In the genomic region with DNA sequence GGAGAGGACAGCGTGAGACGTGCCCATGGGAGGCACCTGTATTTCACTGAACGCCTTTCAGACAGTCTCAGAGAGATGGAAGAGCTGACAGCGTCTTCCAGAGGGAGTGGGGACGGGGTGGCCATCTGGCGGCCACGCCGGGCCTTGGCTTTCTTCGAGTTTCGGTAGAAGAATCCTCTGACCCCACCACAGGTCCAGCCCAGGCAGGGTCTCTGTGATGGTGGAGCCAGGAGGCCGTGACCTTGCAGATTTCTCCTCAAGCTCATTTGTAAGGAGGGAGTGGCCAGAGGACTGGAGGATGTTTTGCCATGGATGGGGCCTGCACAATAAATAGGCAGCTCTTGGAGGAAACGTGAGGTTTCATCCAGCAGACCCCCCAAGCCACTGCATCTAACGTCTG, we compare ENCODE assay signal across 1 cellular context.
TF ChIP-seq lines count a peak whose summit lies in the region.

No MANE protein-coding gene starts in this region.

TF ChIP-seq in HepG2, 621 proteins besides CTCF, POLR2A, EP300 and RAD21 (continued from another document):
- TF ChIP-seq, protein P1, sequence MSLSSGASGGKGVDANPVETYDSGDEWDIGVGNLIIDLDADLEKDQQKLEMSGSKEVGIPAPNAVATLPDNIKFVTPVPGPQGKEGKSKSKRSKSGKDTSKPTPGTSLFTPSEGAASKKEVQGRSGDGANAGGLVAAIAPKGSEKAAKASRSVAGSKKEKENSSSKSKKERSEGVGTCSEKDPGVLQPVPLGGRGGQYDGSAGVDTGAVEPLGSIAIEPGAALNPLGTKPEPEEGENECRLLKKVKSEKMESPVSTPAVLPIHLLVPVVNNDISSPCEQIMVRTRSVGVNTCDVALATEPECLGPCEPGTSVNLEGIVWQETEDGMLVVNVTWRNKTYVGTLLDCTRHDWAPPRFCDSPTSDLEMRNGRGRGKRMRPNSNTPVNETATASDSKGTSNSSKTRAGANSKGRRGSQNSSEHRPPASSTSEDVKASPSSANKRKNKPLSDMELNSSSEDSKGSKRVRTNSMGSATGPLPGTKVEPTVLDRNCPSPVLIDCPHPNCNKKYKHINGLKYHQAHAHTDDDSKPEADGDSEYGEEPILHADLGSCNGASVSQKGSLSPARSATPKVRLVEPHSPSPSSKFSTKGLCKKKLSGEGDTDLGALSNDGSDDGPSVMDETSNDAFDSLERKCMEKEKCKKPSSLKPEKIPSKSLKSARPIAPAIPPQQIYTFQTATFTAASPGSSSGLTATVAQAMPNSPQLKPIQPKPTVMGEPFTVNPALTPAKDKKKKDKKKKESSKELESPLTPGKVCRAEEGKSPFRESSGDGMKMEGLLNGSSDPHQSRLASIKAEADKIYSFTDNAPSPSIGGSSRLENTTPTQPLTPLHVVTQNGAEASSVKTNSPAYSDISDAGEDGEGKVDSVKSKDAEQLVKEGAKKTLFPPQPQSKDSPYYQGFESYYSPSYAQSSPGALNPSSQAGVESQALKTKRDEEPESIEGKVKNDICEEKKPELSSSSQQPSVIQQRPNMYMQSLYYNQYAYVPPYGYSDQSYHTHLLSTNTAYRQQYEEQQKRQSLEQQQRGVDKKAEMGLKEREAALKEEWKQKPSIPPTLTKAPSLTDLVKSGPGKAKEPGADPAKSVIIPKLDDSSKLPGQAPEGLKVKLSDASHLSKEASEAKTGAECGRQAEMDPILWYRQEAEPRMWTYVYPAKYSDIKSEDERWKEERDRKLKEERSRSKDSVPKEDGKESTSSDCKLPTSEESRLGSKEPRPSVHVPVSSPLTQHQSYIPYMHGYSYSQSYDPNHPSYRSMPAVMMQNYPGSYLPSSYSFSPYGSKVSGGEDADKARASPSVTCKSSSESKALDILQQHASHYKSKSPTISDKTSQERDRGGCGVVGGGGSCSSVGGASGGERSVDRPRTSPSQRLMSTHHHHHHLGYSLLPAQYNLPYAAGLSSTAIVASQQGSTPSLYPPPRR (CRISPR knock-in tag; IDR thresholded peaks at IDR 0.05; ENCODE audit: borderline replicate concordance), result no peak
- TF ChIP-seq TSC22D2 (CRISPR knock-in tag; IDR thresholded peaks at IDR 0.05; ENCODE audit: borderline replicate concordance), result no peak
- TF ChIP-seq ZNF781 (CRISPR knock-in tag; IDR thresholded peaks at IDR 0.05; ENCODE audit: borderline replicate concordance, not compliant biosample characterization), result no peak
- TF ChIP-seq SP5 (CRISPR knock-in tag; IDR thresholded peaks at IDR 0.05; ENCODE audit: borderline replicate concordance, low read depth), result no peak
- TF ChIP-seq STAG1 (CRISPR knock-in tag; IDR thresholded peaks at IDR 0.05), result peak; percentile 50
- no peak for TF ChIP-seq RNF2 (conservative IDR thresholded peaks at IDR 0.05; ENCODE audit: low read depth)
- TF ChIP-seq TCF7L2 (IDR thresholded peaks at IDR 0.05; ENCODE audit: low read depth, low read length), result no peak
TF ChIP-seq in HepG2: peak in this region for 2.
